7 cellular contexts compared by ENCODE assay signal in genomic region chr11:87286338-87286737, GRCh38.
"Had no signal": no experiment of that assay in that cellular context is flagged by ENCODE, and none has a peak within 500 bp of the region (broad histone marks: within the 10 kb centered on the region; RNA-seq: fewer than 3 reads in every experiment).

No MANE protein-coding gene starts in this region.

- FAIRE-seq: HepG2 had no signal

- H3K27ac ChIP-seq: GM23248, HL-60 had no signal

- DNase-seq: GM23248, GOT3, H9, HCEC 1CT, KBM-7 had no signal

- H3K9ac ChIP-seq: GM23248 had no signal

- ATAC-seq: HepG2 had no signal

- H3K4me3 ChIP-seq: GM23248 had no signal
